In genomic region chr16:29675811-29676643, GRCh38 we compare ENCODE assay signal across 1 cellular context.
TF ChIP-seq lines count a peak whose summit lies in the region.

No MANE protein-coding gene starts in this region.

TF ChIP-seq in HEK293, 187 proteins besides CTCF, POLR2A, EP300 and RAD21 (continued from another document):
- TF ChIP-seq KLF17 (tag by site-specific recombination; IDR thresholded peaks at IDR 0.05) = no peak
- no peak for TF ChIP-seq HOXD13 (CRISPR knock-in tag; IDR thresholded peaks at IDR 0.05; ENCODE audit: borderline replicate concordance)
- no peak for TF ChIP-seq ZNF473 (tag by site-specific recombination; IDR thresholded peaks at IDR 0.05)
- no peak for TF ChIP-seq ZNF10 (tag by site-specific recombination; IDR thresholded peaks at IDR 0.05)
- no peak for TF ChIP-seq ZNF701 (tag by site-specific recombination; IDR thresholded peaks at IDR 0.05)
- TF ChIP-seq MYNN (tag by site-specific recombination; IDR thresholded peaks at IDR 0.05; ENCODE audit: borderline replicate concordance) = no peak
- peak; percentile 20; the same call in 1 of the 2 replicates for TF ChIP-seq SP3 (tag by site-specific recombination; IDR thresholded peaks at IDR 0.05)
- no peak for TF ChIP-seq TRIM28 (IDR thresholded peaks at IDR 0.05; ENCODE audit: borderline replicate concordance, low read length)
- no peak for TF ChIP-seq ZNF624 (tag by site-specific recombination; IDR thresholded peaks at IDR 0.05)
- TF ChIP-seq ZNF610 (tag by site-specific recombination; IDR thresholded peaks at IDR 0.05; ENCODE audit: borderline replicate concordance) = no peak
- TF ChIP-seq ELK4 (IDR thresholded peaks at IDR 0.05; ENCODE audit: borderline replicate concordance, low read depth, low read length) = no peak
- TF ChIP-seq GLI2 (tag by site-specific recombination; IDR thresholded peaks at IDR 0.05; ENCODE audit: borderline replicate concordance, low read depth) = no peak
- TF ChIP-seq ZNF791 (tag by site-specific recombination; IDR thresholded peaks at IDR 0.05) = no peak
- peak; percentile 93 for TF ChIP-seq ZNF121 (tag by site-specific recombination; IDR thresholded peaks at IDR 0.05)
- no peak for TF ChIP-seq ZBTB8A (tag by site-specific recombination; IDR thresholded peaks at IDR 0.05)
- TF ChIP-seq PRDM2 (tag by site-specific recombination; IDR thresholded peaks at IDR 0.05; ENCODE audit: borderline replicate concordance) = no peak
- no peak for TF ChIP-seq ZNF692 (tag by site-specific recombination; IDR thresholded peaks at IDR 0.05)
- no peak for TF ChIP-seq KLF1 (tag by site-specific recombination; IDR thresholded peaks at IDR 0.05)
- TF ChIP-seq ZNF280C (tag by site-specific recombination; IDR thresholded peaks at IDR 0.05) = no peak
- no peak for TF ChIP-seq ZNF580 (tag by site-specific recombination; IDR thresholded peaks at IDR 0.05)
- TF ChIP-seq ZNF623 (tag by site-specific recombination; IDR thresholded peaks at IDR 0.05) = no peak
